ENCODE assay signal across 1 cellular context in the genomic region with DNA sequence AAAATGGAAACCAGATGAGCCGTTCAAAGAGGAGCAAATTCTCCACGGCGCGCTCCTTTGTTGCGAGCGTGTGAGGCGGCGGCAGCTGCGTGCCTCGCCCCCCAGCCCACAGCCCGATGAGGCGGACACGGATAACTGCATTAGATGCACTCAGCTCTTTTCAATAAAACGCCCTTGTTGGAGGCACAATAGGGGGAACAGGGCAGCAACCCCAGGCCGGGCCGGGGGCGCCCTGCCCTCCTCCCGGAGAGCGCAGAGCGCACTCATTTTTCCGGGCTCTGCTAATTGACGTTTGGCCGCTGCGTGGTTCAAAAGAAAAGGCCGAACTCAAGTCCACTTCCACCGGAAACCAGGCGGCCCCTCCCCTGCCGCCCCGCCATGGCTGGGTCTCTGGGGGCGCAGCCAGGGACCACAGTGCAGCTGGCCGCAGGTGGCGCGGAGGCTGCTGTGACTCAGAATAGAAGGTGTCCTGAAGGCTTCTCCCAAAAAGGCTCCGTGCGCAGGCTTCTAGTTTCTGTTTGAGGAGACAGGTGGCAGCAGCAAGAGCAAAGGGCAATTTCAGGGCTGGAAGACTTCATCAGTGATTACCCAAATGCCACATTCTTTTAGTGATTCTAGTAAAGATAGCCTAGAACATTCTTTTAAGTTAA.
A peak's percentile ranks its signal among the peaks of the same experiment; 100 is the strongest.
TF ChIP-seq lines count a peak whose summit lies in the region.

No MANE protein-coding gene starts in this region.

TF ChIP-seq in HepG2, 621 proteins besides CTCF, POLR2A, EP300 and RAD21 (continued from another document and continues in another):
- TF ChIP-seq, protein P1, sequence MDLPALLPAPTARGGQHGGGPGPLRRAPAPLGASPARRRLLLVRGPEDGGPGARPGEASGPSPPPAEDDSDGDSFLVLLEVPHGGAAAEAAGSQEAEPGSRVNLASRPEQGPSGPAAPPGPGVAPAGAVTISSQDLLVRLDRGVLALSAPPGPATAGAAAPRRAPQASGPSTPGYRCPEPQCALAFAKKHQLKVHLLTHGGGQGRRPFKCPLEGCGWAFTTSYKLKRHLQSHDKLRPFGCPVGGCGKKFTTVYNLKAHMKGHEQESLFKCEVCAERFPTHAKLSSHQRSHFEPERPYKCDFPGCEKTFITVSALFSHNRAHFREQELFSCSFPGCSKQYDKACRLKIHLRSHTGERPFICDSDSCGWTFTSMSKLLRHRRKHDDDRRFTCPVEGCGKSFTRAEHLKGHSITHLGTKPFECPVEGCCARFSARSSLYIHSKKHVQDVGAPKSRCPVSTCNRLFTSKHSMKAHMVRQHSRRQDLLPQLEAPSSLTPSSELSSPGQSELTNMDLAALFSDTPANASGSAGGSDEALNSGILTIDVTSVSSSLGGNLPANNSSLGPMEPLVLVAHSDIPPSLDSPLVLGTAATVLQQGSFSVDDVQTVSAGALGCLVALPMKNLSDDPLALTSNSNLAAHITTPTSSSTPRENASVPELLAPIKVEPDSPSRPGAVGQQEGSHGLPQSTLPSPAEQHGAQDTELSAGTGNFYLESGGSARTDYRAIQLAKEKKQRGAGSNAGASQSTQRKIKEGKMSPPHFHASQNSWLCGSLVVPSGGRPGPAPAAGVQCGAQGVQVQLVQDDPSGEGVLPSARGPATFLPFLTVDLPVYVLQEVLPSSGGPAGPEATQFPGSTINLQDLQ (CRISPR knock-in tag; IDR thresholded peaks at IDR 0.05) = no peak
- TF ChIP-seq ZNF510 (CRISPR knock-in tag; IDR thresholded peaks at IDR 0.05; ENCODE audit: low read depth) (no peak), ZNF775 (CRISPR knock-in tag; IDR thresholded peaks at IDR 0.05; ENCODE audit: borderline replicate concordance) (no peak), ZNF567 (CRISPR knock-in tag; IDR thresholded peaks at IDR 0.05; ENCODE audit: borderline replicate concordance) (0 out of 2 replicates have a peak, but pooled peaks have one; percentile 74), ZNF556 (CRISPR knock-in tag; IDR thresholded peaks at IDR 0.05; ENCODE audit: borderline replicate concordance) (0 out of 2 replicates have a peak, but pooled peaks have one; percentile 20), ZNF17 (CRISPR knock-in tag; IDR thresholded peaks at IDR 0.05) (peak; percentile 70; the same call in 1 of the 2 replicates), HNRNPK (IDR thresholded peaks at IDR 0.05; ENCODE audit: low read depth, low read length, poor library complexity, severe bottlenecking) (peak; percentile 74), ZNF574 (CRISPR knock-in tag; IDR thresholded peaks at IDR 0.05) (peak; percentile 76), GATA4 (IDR thresholded peaks at IDR 0.05; ENCODE audit: borderline replicate concordance, low read depth) (no peak), FOXC1 (CRISPR knock-in tag; IDR thresholded peaks at IDR 0.05; ENCODE audit: borderline replicate concordance) (no peak), DPF2 (CRISPR knock-in tag; IDR thresholded peaks at IDR 0.05; ENCODE audit: borderline replicate concordance, low read depth) (no peak; the same call in 1 of the 2 replicates), MBNL3 (CRISPR knock-in tag; conservative IDR thresholded peaks at IDR 0.05) (no peak), ZNF138 (CRISPR knock-in tag; IDR thresholded peaks at IDR 0.05; ENCODE audit: low read depth) (no peak; the same call in 1 of the 2 replicates), RFX1 (IDR thresholded peaks at IDR 0.05) (no peak), STAG1 (CRISPR knock-in tag; IDR thresholded peaks at IDR 0.05) (peak; percentile 29; the same call in 1 of the 2 replicates), ZNF230 (CRISPR knock-in tag; IDR thresholded peaks at IDR 0.05) (0 out of 2 replicates have a peak, but pooled peaks have one; percentile 41), ZNF253 (CRISPR knock-in tag; IDR thresholded peaks at IDR 0.05; ENCODE audit: borderline replicate concordance) (no peak), ZNF549 (CRISPR knock-in tag; IDR thresholded peaks at IDR 0.05) (no peak), DNMT1 (CRISPR knock-in tag; IDR thresholded peaks at IDR 0.05) (no peak), JARID2 (CRISPR knock-in tag; IDR thresholded peaks at IDR 0.05; ENCODE audit: insufficient replicate concordance) (no peak), ZNF639 (CRISPR knock-in tag; conservative IDR thresholded peaks at IDR 0.05) (peak; percentile 22; the same call in 1 of the 2 replicates), FOXO4 (CRISPR knock-in tag; conservative IDR thresholded peaks at IDR 0.05) (no peak), ZNF251 (CRISPR knock-in tag; IDR thresholded peaks at IDR 0.05) (no peak), PAWR (CRISPR knock-in tag; IDR thresholded peaks at IDR 0.05; ENCODE audit: borderline replicate concordance) (no peak), E2F2 (CRISPR knock-in tag; IDR thresholded peaks at IDR 0.05; ENCODE audit: borderline replicate concordance) (no peak)
- TF ChIP-seq, protein P2, sequence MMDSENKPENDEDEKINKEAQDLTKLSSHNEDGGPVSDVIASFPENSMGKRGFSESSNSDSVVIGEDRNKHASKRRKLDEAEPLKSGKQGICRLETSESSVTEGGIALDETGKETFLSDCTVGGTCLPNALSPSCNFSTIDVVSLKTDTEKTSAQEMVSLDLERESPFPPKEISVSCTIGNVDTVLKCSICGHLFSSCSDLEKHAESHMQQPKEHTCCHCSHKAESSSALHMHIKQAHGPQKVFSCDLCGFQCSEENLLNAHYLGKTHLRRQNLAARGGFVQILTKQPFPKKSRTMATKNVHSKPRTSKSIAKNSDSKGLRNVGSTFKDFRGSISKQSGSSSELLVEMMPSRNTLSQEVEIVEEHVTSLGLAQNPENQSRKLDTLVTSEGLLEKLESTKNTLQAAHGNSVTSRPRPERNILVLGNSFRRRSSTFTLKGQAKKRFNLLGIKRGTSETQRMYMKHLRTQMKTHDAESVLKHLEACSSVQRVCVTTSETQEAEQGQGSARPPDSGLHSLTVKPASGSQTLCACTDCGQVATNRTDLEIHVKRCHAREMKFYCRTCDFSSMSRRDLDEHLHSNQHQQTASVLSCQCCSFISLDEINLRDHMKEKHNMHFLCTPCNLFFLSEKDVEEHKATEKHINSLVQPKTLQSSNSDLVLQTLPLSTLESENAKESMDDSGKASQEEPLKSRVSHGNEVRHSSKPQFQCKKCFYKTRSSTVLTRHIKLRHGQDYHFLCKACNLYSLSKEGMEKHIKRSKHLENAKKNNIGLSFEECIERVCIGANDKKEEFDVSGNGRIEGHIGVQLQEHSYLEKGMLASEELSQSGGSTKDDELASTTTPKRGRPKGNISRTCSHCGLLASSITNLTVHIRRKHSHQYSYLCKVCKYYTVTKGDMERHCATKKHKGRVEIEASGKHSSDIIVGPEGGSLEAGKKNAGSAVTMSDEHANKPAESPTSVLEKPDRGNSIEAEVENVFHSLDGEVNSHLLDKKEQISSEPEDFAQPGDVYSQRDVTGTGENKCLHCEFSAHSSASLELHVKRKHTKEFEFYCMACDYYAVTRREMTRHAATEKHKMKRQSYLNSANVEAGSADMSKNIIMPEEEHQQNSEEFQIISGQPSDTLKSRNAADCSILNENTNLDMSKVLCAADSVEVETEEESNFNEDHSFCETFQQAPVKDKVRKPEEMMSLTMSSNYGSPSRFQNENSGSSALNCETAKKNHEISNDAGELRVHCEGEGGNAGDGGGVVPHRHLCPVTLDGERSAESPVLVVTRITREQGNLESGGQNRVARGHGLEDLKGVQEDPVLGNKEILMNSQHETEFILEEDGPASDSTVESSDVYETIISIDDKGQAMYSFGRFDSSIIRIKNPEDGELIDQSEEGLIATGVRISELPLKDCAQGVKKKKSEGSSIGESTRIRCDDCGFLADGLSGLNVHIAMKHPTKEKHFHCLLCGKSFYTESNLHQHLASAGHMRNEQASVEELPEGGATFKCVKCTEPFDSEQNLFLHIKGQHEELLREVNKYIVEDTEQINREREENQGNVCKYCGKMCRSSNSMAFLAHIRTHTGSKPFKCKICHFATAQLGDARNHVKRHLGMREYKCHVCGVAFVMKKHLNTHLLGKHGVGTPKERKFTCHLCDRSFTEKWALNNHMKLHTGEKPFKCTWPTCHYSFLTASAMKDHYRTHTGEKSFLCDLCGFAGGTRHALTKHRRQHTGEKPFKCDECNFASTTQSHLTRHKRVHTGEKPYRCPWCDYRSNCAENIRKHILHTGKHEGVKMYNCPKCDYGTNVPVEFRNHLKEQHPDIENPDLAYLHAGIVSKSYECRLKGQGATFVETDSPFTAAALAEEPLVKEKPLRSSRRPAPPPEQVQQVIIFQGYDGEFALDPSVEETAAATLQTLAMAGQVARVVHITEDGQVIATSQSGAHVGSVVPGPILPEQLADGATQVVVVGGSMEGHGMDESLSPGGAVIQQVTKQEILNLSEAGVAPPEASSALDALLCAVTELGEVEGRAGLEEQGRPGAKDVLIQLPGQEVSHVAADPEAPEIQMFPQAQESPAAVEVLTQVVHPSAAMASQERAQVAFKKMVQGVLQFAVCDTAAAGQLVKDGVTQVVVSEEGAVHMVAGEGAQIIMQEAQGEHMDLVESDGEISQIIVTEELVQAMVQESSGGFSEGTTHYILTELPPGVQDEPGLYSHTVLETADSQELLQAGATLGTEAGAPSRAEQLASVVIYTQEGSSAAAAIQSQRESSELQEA (CRISPR knock-in tag; IDR thresholded peaks at IDR 0.05; ENCODE audit: not compliant biosample characterization) = peak; percentile 85
- TF ChIP-seq, protein P3, sequence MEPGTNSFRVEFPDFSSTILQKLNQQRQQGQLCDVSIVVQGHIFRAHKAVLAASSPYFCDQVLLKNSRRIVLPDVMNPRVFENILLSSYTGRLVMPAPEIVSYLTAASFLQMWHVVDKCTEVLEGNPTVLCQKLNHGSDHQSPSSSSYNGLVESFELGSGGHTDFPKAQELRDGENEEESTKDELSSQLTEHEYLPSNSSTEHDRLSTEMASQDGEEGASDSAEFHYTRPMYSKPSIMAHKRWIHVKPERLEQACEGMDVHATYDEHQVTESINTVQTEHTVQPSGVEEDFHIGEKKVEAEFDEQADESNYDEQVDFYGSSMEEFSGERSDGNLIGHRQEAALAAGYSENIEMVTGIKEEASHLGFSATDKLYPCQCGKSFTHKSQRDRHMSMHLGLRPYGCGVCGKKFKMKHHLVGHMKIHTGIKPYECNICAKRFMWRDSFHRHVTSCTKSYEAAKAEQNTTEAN (CRISPR knock-in tag; conservative IDR thresholded peaks at IDR 0.05) = no peak
- TF ChIP-seq, protein P4, sequence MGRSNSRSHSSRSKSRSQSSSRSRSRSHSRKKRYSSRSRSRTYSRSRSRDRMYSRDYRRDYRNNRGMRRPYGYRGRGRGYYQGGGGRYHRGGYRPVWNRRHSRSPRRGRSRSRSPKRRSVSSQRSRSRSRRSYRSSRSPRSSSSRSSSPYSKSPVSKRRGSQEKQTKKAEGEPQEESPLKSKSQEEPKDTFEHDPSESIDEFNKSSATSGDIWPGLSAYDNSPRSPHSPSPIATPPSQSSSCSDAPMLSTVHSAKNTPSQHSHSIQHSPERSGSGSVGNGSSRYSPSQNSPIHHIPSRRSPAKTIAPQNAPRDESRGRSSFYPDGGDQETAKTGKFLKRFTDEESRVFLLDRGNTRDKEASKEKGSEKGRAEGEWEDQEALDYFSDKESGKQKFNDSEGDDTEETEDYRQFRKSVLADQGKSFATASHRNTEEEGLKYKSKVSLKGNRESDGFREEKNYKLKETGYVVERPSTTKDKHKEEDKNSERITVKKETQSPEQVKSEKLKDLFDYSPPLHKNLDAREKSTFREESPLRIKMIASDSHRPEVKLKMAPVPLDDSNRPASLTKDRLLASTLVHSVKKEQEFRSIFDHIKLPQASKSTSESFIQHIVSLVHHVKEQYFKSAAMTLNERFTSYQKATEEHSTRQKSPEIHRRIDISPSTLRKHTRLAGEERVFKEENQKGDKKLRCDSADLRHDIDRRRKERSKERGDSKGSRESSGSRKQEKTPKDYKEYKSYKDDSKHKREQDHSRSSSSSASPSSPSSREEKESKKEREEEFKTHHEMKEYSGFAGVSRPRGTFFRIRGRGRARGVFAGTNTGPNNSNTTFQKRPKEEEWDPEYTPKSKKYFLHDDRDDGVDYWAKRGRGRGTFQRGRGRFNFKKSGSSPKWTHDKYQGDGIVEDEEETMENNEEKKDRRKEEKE (IDR thresholded peaks at IDR 0.05) = no peak
